ENCODE assay signal across 8 cellular contexts in the genomic region with DNA sequence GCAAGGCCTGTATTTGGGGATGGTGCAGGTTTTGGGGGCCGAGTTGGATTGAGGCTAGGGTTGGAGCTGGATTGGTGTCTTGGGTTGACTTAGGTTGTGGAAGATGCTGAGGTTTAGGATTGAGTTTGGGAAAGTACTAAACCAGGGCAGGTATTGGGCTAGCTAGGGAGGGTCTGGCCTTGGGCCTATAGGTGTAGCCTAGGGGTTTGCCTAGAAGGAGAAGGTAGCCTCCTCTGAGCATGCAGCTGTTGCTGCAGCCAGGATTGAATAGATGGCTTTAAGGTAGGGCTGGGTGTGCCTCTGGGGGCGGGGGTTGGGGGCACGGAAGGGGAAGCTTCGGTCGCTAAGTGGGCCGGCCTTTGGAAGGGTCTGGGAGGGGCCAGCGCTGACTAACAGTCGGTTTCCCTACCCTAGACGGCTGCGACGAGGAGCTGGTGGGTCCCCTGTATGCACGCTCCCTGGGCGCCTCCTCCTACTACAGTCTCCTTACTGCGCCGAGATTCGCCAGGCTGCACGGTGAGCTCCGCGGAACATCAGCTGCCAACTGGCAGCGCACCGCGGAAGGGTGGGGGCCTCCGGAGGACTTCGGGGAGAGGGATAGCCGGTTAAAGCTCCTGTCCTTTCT. TPM values are rescaled to one million over a fixed set of nuclear protein-coding genes. Genes with fewer than 3 reads are reported as not detected.
A peak's percentile ranks its signal among the peaks of the same experiment; 100 is the strongest.
DNase-seq lines count a peak whose midpoint lies in the region; ATAC-seq and TF ChIP-seq lines count a peak whose summit lies in the region.

No MANE protein-coding gene starts in this region.

- H4K20me1 ChIP-seq in osteoblast (ENCODE audit: insufficient read depth, low read length): peaks cover 8% of the 10 kb centered on the region

- H3K36me3 ChIP-seq in Panc1 (ENCODE audit: control insufficient read depth, insufficient read depth, low read length) (no peaks in the 10 kb centered on the region), osteoblast (ENCODE audit: insufficient read depth, low read length) (peaks cover 9% of the 10 kb centered on the region)

- no peak overlapping the region for H2AFZ ChIP-seq in osteoblast (ENCODE audit: low read length)

- peak overlapping the region; percentile 17; the same call in 1 of the 2 replicates for H3K27ac ChIP-seq in Panc1 (ENCODE audit: low read length)
- no peak overlapping the region for H3K27ac ChIP-seq in osteoblast (ENCODE audit: low read depth, low read length)

- peak overlapping the region; percentile 89 for H3K4me2 ChIP-seq in osteoblast (ENCODE audit: insufficient read depth, low read length)

- ATAC-seq in Panc1 (no peak), HG02642 (IDR thresholded peaks at IDR 0.05; ENCODE audit: poor library complexity, unreplicated experiment) (no peak), HG02840 (IDR thresholded peaks at IDR 0.05; ENCODE audit: low FRiP score, unreplicated experiment) (no peak)

- DNase-seq in EH (ENCODE audit: low read depth) (peak; percentile 42), Panc1 (ENCODE audit: low read depth, low spot score) (no peak), fibroblast of pulmonary artery (ENCODE audit: low read depth) (no peak), osteoblast (ENCODE audit: insufficient read length, low spot score, missing footprints) (peak; percentile 87), NCI-H748 treated with DMSO at 0.1 percent for 48 hours (lab: John Stamatoyannopoulos, UW) (no peak), hepatic stellate cell (ENCODE audit: low spot score) (no peak)

- H3K4me3 ChIP-seq in Panc1 (ENCODE audit: low read depth in 2 of 2, low read length in 2 of 2) (peak overlapping the region; percentile 52 to 67; a peak in 3 of 4 replicates), fibroblast of pulmonary artery (replicated peaks; ENCODE audit: low read depth, low read length) (peak overlapping the region; percentile 74), osteoblast (ENCODE audit: insufficient read depth, low read length) (peak overlapping the region; percentile 82)

- H3K27me3 ChIP-seq in Panc1 (ENCODE audit: control insufficient read depth, insufficient read depth, low read length) (no peaks in the 10 kb centered on the region), osteoblast (ENCODE audit: insufficient read depth, low read length) (no peaks in the 10 kb centered on the region)

- in situ Hi-C loops in Panc1 (cut with HindIII; ENCODE audit: low pct_unique_long_range_greater_than_20kb, low sequenced_read_pairs): no loop called here

- H3K9me3 ChIP-seq in Panc1 (ENCODE audit: control insufficient read depth, insufficient read depth, low read depth, low read length) (no peaks in the 10 kb centered on the region), osteoblast (ENCODE audit: low read depth, low read length) (no peaks in the 10 kb centered on the region)

- POLR2A ChIA-PET in Panc1 (lab: Charles Lee): interaction anchor here (0.9 kb wide), 1 partner anchor 29 kb away, joined by 3 read pairs; no protein-coding TSS in a partner anchor

- intact Hi-C loops in Panc1 (cut with micrococcal nuclease; ENCODE audit: unreplicated experiment): no loop called here

- H3K79me2 ChIP-seq in osteoblast (ENCODE audit: insufficient read depth, low read length): no peaks in the 10 kb centered on the region

- TF ChIP-seq CTCF in Panc1 (IDR thresholded peaks at IDR 0.05) (no peak), fibroblast of pulmonary artery (IDR thresholded peaks at IDR 0.05; ENCODE audit: low read length, missing control alignments) (no peak), osteoblast (IDR thresholded peaks at IDR 0.05; ENCODE audit: extremely low read depth, low read depth, low read length) (no peak)

- H3K4me1 ChIP-seq in Panc1 (ENCODE audit: control insufficient read depth, insufficient read depth, low read length) (peaks cover 17% of the 10 kb centered on the region), osteoblast (ENCODE audit: insufficient read depth, low read length) (peaks cover 35% of the 10 kb centered on the region)

- BruUV-seq in Panc1 (replicated peaks; lab: Mats Ljungman, UMichigan): TSS peak; percentile 50

- CTCF ChIA-PET in Panc1 (lab: Charles Lee): interaction anchor here (0.6 to 1.3 kb wide), 3 partner anchors 86 to 164 kb away, joined by 4 to 10 read pairs (median 4); no protein-coding TSS in a partner anchor

RNA-seq across cellular contexts. Expression of a gene that starts 1.2 kb away (rescaled TPM):
- total RNA-seq in Panc1 (2021; ENCODE audit: unreplicated experiment) (20.4 TPM), osteoblast (18.6 and 19.2 TPM in 2 replicates)
- polyA plus RNA-seq in Panc1 (2012; ENCODE audit: insufficient read length): 23.2 TPM

RNA-seq across cellular contexts. Expression of a gene that starts 1.9 kb away (rescaled TPM):
- total RNA-seq in Panc1 (2021; ENCODE audit: unreplicated experiment) (1.9 TPM), osteoblast (0.59 and 2.2 TPM in 2 replicates)
- polyA plus RNA-seq in Panc1 (2012; ENCODE audit: insufficient read length): 6.4 TPM

RNA-seq across cellular contexts. Expression of a gene that starts 6.7 kb away (rescaled TPM):
- total RNA-seq in Panc1 (2021; ENCODE audit: unreplicated experiment) (32.2 TPM), osteoblast (14.7 and 19.9 TPM in 2 replicates)
- polyA plus RNA-seq in Panc1 (2012; ENCODE audit: insufficient read length): 37.4 TPM

RNA-seq across cellular contexts. Expression of a gene that starts 24.4 kb away (rescaled TPM):
- total RNA-seq in Panc1 (2021; ENCODE audit: unreplicated experiment): 25.5 TPM
- 33.1 TPM for polyA plus RNA-seq in Panc1 (2012; ENCODE audit: insufficient read length)
- total RNA-seq in osteoblast: 13.8 TPM in 2 replicates

Comparison
In these comparisons a context has a peak if more than half of its experiments do, and no peak if none do; other contexts are left out.
1. DNase-seq: peak in EH (single experiment) and osteoblast (single experiment); none in Panc1 (single experiment), fibroblast of pulmonary artery (single experiment), NCI-H748 treated with DMSO at 0.1 percent for 48 hours (single experiment) and hepatic stellate cell (single experiment).
2. Peak in every context shown above with its lines, with median percentiles within 50 percentile points of each other: H3K4me3 ChIP-seq.